In genomic region chr2:99554238-99554637, GRCh38 we compare ENCODE assay signal across 19 cellular contexts.
DNase-seq lines count a peak whose midpoint lies in the region; ATAC-seq, FAIRE-seq and TF ChIP-seq lines count a peak whose summit lies in the region.
"Had no signal": no experiment of that assay in that cellular context is flagged by ENCODE, and none has a peak within 500 bp of the region (broad histone marks: within the 10 kb centered on the region; RNA-seq: fewer than 3 reads in every experiment).

No MANE protein-coding gene starts in this region.

- peak overlapping the region in 2 of 10 donors; percentile 19 to 21 for H3K27ac Mint-ChIP-seq in naive thymus-derived CD8-positive, alpha-beta T cell
- H3K27ac Mint-ChIP-seq: activated CD4-positive, alpha-beta memory T cell treated with anti-CD3 and anti-CD28 coated beads for 36 hours; activated T-helper 1 cell treated with anti-CD3 and anti-CD28 coated beads, Interleukin-12 subunit alpha, Interleukin-12 subunit beta, Interleukin-2, Interleukin-4 antibody, amounts not matched to agents 30 ng/mL and 10 ng/mL and 1 ng/mL, durations not matched to agents 14 hours and 24 hours and 36 hours; CD4-positive, alpha-beta memory T cell had no signal

- no peaks in the 10 kb centered on the region for H4K20me1 ChIP-seq in hepatocyte (ENCODE audit: insufficient read depth, poor library complexity, severe bottlenecking)

- 31% methylated on average over 23 of the region's 23 CpGs for WGBS in hepatocyte (ENCODE audit: low lambda C conversion rate, missing lambda C conversion rate)
- WGBS in small intestine, 3 donors: 47 to 66% (median 48%) methylated on average over 23 of the region's 23 CpGs

- H3K4me3 ChIP-seq in HUES48 (ENCODE audit: low read depth, low read length) (peak overlapping the region; percentile 44), RWPE2 (ENCODE audit: severe bottlenecking) (no peak overlapping the region), hepatocyte (no peak overlapping the region), small intestine (ENCODE audit: low read depth in 1 of 2, low read length in 2 of 2) (no peak overlapping the region), colonic mucosa (no peak overlapping the region)
- H3K4me3 ChIP-seq: coronary artery, GM23248, lung, transverse colon had no signal

- peaks cover 1 to 4% (median 3%) of the 10 kb centered on the region in 4 donors for H3K4me1 Mint-ChIP-seq in naive thymus-derived CD8-positive, alpha-beta T cell

- H3K9me3 Mint-ChIP-seq in naive thymus-derived CD8-positive, alpha-beta T cell: no peaks in the 10 kb centered on the region
- H3K9me3 Mint-ChIP-seq: activated CD4-positive, alpha-beta memory T cell treated with anti-CD3 and anti-CD28 coated beads for 36 hours; activated T-helper 1 cell treated with anti-CD3 and anti-CD28 coated beads, Interleukin-12 subunit alpha, Interleukin-12 subunit beta, Interleukin-2, Interleukin-4 antibody, amounts not matched to agents 30 ng/mL and 10 ng/mL and 1 ng/mL, durations not matched to agents 14 hours and 24 hours and 36 hours; CD4-positive, alpha-beta memory T cell had no signal

- H3K9me3 ChIP-seq in HUES48 (ENCODE audit: control insufficient read depth, insufficient read depth, low read length) (no peaks in the 10 kb centered on the region), RWPE2 (ENCODE audit: severe bottlenecking) (no peaks in the 10 kb centered on the region), hepatocyte (ENCODE audit: low read depth) (no peaks in the 10 kb centered on the region), small intestine (ENCODE audit: control insufficient read depth, low read depth) (no peaks in the 10 kb centered on the region), colonic mucosa (no peaks in the 10 kb centered on the region)
- H3K9me3 ChIP-seq: transverse colon had no signal

- H3K4me1 ChIP-seq in HUES48 (ENCODE audit: control insufficient read depth, insufficient read depth, low read length): peaks cover 28% of the 10 kb centered on the region
- no peaks in the 10 kb centered on the region for H3K4me1 ChIP-seq in RWPE2 (ENCODE audit: insufficient read depth, poor library complexity, severe bottlenecking)
- H3K4me1 ChIP-seq in hepatocyte (ENCODE audit: insufficient read depth): peaks cover under 1% of the 10 kb centered on the region
- no peaks in the 10 kb centered on the region for H3K4me1 ChIP-seq in small intestine (ENCODE audit: control insufficient read depth in 2 of 2, insufficient read depth in 1 of 2, low read depth in 1 of 2, low read length in 1 of 2)
- no peaks in the 10 kb centered on the region for H3K4me1 ChIP-seq in colonic mucosa
- H3K4me1 ChIP-seq: transverse colon had no signal

- peaks cover 0 to 3% (median 0%) of the 10 kb centered on the region in 5 donors for H3K27me3 Mint-ChIP-seq in naive thymus-derived CD8-positive, alpha-beta T cell
- H3K27me3 Mint-ChIP-seq: activated CD4-positive, alpha-beta memory T cell treated with anti-CD3 and anti-CD28 coated beads for 36 hours had no signal

- no peaks in the 10 kb centered on the region for H3K36me3 Mint-ChIP-seq in naive thymus-derived CD8-positive, alpha-beta T cell
- H3K36me3 Mint-ChIP-seq: activated CD4-positive, alpha-beta memory T cell treated with anti-CD3 and anti-CD28 coated beads for 36 hours; CD4-positive, alpha-beta memory T cell had no signal

- no peak for FAIRE-seq in small intestine (lab: Jason Lieb, UNC)

- DNase-seq in RWPE2 (ENCODE audit: low spot score): no peak
- DNase-seq in hepatocyte (ENCODE audit: low spot score): peak; percentile 45
- peak; percentile 9 for DNase-seq in small intestine
- no peak for DNase-seq in colonic mucosa
- DNase-seq in naive thymus-derived CD8-positive, alpha-beta T cell: no peak
- DNase-seq in HK-2 (ENCODE audit: unreplicated experiment): no peak
- DNase-seq: activated CD4-positive, alpha-beta memory T cell treated with anti-CD3 and anti-CD28 coated beads for 36 hours; CD4-positive, alpha-beta memory T cell; GM23248; hippocampal formation; NCI-H1694 treated with DMSO at 0.1 percent for 48 hours; right cardiac atrium; stimulated activated CD4-positive, alpha-beta T cell treated with anti-CD3 and anti-CD28 coated beads, Interleukin-4, amount 100 ng/mL, for 24 hours; transverse colon had no signal

- no peaks in the 10 kb centered on the region for H3K79me2 ChIP-seq in hepatocyte

- H2AFZ ChIP-seq in hepatocyte: no peak overlapping the region
- H2AFZ ChIP-seq: GM23248 had no signal

- peak overlapping the region; percentile 67 for H3K4me2 ChIP-seq in hepatocyte

- POLR2A ChIA-PET in naive thymus-derived CD8-positive, alpha-beta T cell (lab: Charles Lee): no interaction called here

- H3K9me2 ChIP-seq in hepatocyte (replicated peaks; ENCODE audit: insufficient read depth): no peaks in the 10 kb centered on the region

- H3K36me3 ChIP-seq in HUES48 (ENCODE audit: control insufficient read depth, insufficient read depth, low read length) (no peaks in the 10 kb centered on the region), RWPE2 (ENCODE audit: low read depth) (no peaks in the 10 kb centered on the region), hepatocyte (replicated peaks; ENCODE audit: insufficient read depth, low read depth) (no peaks in the 10 kb centered on the region), small intestine (ENCODE audit: control insufficient read depth in 2 of 2, insufficient read depth in 2 of 2, low read length in 2 of 2) (peaks cover 0 to 3% of the 10 kb centered on the region in 2 donors), colonic mucosa (no peaks in the 10 kb centered on the region)
- H3K36me3 ChIP-seq: transverse colon had no signal

- intact Hi-C loops in colonic mucosa (cut with DNase I): no loop called here

- H3K9ac ChIP-seq in HUES48 (ENCODE audit: low read depth, low read length) (no peak overlapping the region), colonic mucosa (ENCODE audit: low read depth in 2 of 2, low read length in 2 of 2) (no peak overlapping the region)
- H3K9ac ChIP-seq: GM23248 had no signal

- TF ChIP-seq CTCF in RWPE2 (IDR thresholded peaks at IDR 0.05; ENCODE audit: poor library complexity, severe bottlenecking) (peak; percentile 6), hepatocyte (IDR thresholded peaks at IDR 0.05; ENCODE audit: poor library complexity) (peak; percentile 41), colonic mucosa (IDR thresholded peaks at IDR 0.05) (no peak)

- no peak for ATAC-seq in RWPE2 (ENCODE audit: low read depth)
- ATAC-seq in naive thymus-derived CD8-positive, alpha-beta T cell: no peak
- ATAC-seq: esophagus mucosa, right cardiac atrium had no signal

- H3K27me3 ChIP-seq in HUES48 (ENCODE audit: control insufficient read depth, insufficient read depth, low read length): no peaks in the 10 kb centered on the region
- no peaks in the 10 kb centered on the region for H3K27me3 ChIP-seq in RWPE2 (ENCODE audit: insufficient read depth, poor library complexity, severe bottlenecking)
- H3K27me3 ChIP-seq in hepatocyte: peaks cover 14% of the 10 kb centered on the region
- H3K27me3 ChIP-seq in small intestine (ENCODE audit: control insufficient read depth in 2 of 2, insufficient read depth in 2 of 2, low read length in 2 of 2): no peaks in the 10 kb centered on the region
- H3K27me3 ChIP-seq in colonic mucosa: no peaks in the 10 kb centered on the region
- H3K27me3 ChIP-seq: transverse colon had no signal

- H3K27ac ChIP-seq in HUES48 (ENCODE audit: low read depth, low read length) (no peak overlapping the region), RWPE2 (ENCODE audit: poor library complexity, severe bottlenecking) (no peak overlapping the region), hepatocyte (no peak overlapping the region), small intestine (ENCODE audit: low read depth in 1 of 2, low read length in 1 of 2) (no peak overlapping the region), colonic mucosa (no peak overlapping the region)
- H3K27ac ChIP-seq: coronary artery, GM23248, transverse colon had no signal

- no peak overlapping the region for H3K4me3 Mint-ChIP-seq in naive thymus-derived CD8-positive, alpha-beta T cell
- H3K4me3 Mint-ChIP-seq: activated CD4-positive, alpha-beta memory T cell treated with anti-CD3 and anti-CD28 coated beads for 36 hours; activated T-helper 1 cell treated with anti-CD3 and anti-CD28 coated beads, Interleukin-12 subunit alpha, Interleukin-12 subunit beta, Interleukin-2, Interleukin-4 antibody, amounts not matched to agents 30 ng/mL and 10 ng/mL and 1 ng/mL, durations not matched to agents 14 hours and 24 hours and 36 hours; CD4-positive, alpha-beta memory T cell had no signal

Comparison
In these comparisons a context has a peak if more than half of its experiments do, and no peak if none do; other contexts are left out.
1. DNase-seq: peak in hepatocyte (single experiment) and small intestine (single experiment); none in RWPE2 (single experiment), colonic mucosa (single experiment), naive thymus-derived CD8-positive, alpha-beta T cell (0 of 10) and HK-2 (single experiment).